10 cellular contexts compared by ENCODE assay signal in the genomic region with DNA sequence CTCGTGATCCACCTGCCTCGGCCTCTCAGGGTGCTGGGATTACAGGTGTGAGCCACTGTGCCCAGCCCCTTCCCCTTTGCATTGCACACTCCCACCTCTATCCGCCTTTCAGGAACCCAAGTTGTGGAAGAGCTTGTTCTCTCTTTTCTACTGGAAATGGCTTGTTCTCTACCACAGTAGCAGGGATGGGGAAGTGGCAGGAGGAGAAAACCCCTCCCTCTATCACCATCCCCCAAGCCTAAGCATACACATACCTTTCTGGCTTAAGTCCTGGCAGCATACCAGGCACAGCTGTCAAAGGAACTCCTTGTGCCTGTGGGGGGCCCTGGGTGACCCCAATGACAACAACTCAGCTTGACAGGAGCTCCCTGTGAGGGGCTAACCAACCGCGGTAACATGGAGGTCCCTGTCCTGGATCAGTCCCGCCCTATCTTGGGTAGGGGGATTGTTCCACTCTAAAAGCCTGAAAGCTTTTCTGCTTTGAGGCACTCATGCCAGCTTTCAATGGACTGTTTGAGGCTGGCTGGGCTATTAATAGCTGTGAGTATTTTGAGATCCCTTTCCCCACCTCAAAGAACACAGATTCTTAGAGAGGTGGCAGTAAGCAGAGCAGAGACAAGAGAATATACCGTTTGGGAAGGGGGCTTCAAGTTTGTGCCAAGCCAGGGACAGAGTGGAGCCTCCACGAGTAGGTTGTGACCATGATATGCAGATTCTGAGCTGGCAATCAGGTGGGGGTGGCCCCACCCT. TPM values are rescaled to one million over a fixed set of nuclear protein-coding genes. Genes with fewer than 3 reads are reported as not detected.
A peak's percentile ranks its signal among the peaks of the same experiment; 100 is the strongest.
DNase-seq lines count a peak whose midpoint lies in the region; ATAC-seq and TF ChIP-seq lines count a peak whose summit lies in the region.
"Had no signal": no experiment of that assay in that cellular context is flagged by ENCODE, and none has a peak within 500 bp of the region (broad histone marks: within the 10 kb centered on the region; RNA-seq: fewer than 3 reads in every experiment).

No MANE protein-coding gene starts in this region.

- H4K91ac ChIP-seq in mesenchymal stem cell (ENCODE audit: low read length) = peak overlapping the region; percentile 28

- no peaks in the 10 kb centered on the region for H3K9me3 Mint-ChIP-seq in activated naive CD4-positive, alpha-beta T cell treated with anti-CD3 and anti-CD28 coated beads, Interleukin-2, amount 10 ng/mL, durations not matched to agents 7 days and 5 days
- H3K9me3 Mint-ChIP-seq in activated naive CD8-positive, alpha-beta T cell treated with anti-CD3 and anti-CD28 coated beads, Interleukin-2, amount 10 ng/mL, durations not matched to agents 7 days and 5 days = no peaks in the 10 kb centered on the region

- H3K14ac ChIP-seq in mesenchymal stem cell (ENCODE audit: low read length in 2 of 2) = no peak overlapping the region

- no peak overlapping the region for H2AFZ ChIP-seq in mesenchymal stem cell (ENCODE audit: low read depth, low read length)

- DNase-seq in activated naive CD4-positive, alpha-beta T cell treated with anti-CD3 and anti-CD28 coated beads, Interleukin-2, amount 10 ng/mL, durations not matched to agents 7 days and 5 days = no peak
- DNase-seq in activated naive CD4-positive, alpha-beta T cell (lab: John Stamatoyannopoulos, UW) = no peak
- no peak for DNase-seq in activated naive CD8-positive, alpha-beta T cell treated with anti-CD3 and anti-CD28 coated beads, Interleukin-2, amount 10 ng/mL, durations not matched to agents 7 days and 5 days
- DNase-seq in mesenchymal stem cell = no peak
- no peak for DNase-seq in testis
- DNase-seq in stimulated activated CD4-positive, alpha-beta T cell treated with anti-CD3 and anti-CD28 coated beads, Interleukin-1b, Interleukin-23, amount 100 ng/mL, for 48 hours = no peak
- no peak for DNase-seq in mesenteric fat pad (ENCODE audit: low spot score)
- DNase-seq: AML-193, NCI-H748 treated with DMSO at 0.1 percent for 48 hours had no signal

- no peak overlapping the region for H3K4me2 ChIP-seq in mesenchymal stem cell (ENCODE audit: low read length, poor library complexity, severe bottlenecking)

- H3K36me3 ChIP-seq in mesenchymal stem cell (ENCODE audit: control insufficient read depth in 1 of 2, insufficient read depth in 2 of 2, low read depth in 1 of 2, low read length in 2 of 2) (peaks cover 55 to 60% of the 10 kb centered on the region in 2 experiments), testis (ENCODE audit: low read depth, missing control alignments) (no peaks in the 10 kb centered on the region)

- H3K4me3 ChIP-seq in mesenchymal stem cell (ENCODE audit: insufficient read depth in 1 of 2, low read depth in 1 of 2, low read length in 2 of 2) = peak overlapping the region in 1 of 2 experiments; percentile 58
- no peak overlapping the region for H3K4me3 ChIP-seq in testis

- H3K4ac ChIP-seq in mesenchymal stem cell (ENCODE audit: low read depth in 1 of 2, low read length in 2 of 2) = no peak overlapping the region

- peak overlapping the region in 1 of 2 experiments; percentile 23 for H3K23ac ChIP-seq in mesenchymal stem cell (ENCODE audit: low read length in 2 of 2)

- H3K27ac ChIP-seq in mesenchymal stem cell (ENCODE audit: low read length, poor library complexity, severe bottlenecking) = no peak overlapping the region
- H3K27ac ChIP-seq in testis = peak overlapping the region; percentile 3 to 21

- POLR2A ChIA-PET in activated naive CD8-positive, alpha-beta T cell treated with anti-CD3 and anti-CD28 coated beads, Interleukin-2, amount 10 ng/mL, durations not matched to agents 7 days and 5 days (lab: Charles Lee) = interaction anchor here (1.0 kb wide), 1 partner anchor 37 kb away, joined by 5 read pairs; the partner anchor contains the start of gene PEX6

- H3K9me3 ChIP-seq in mesenchymal stem cell (ENCODE audit: control insufficient read depth, low read length) (no peaks in the 10 kb centered on the region), testis (no peaks in the 10 kb centered on the region)

- no peak for ATAC-seq in activated naive CD8-positive, alpha-beta T cell treated with anti-CD3 and anti-CD28 coated beads, Interleukin-2, amount 10 ng/mL, durations not matched to agents 7 days and 5 days (ENCODE audit: low read depth)
- ATAC-seq in GM18909 (IDR thresholded peaks at IDR 0.05; ENCODE audit: poor library complexity, unreplicated experiment) = no peak

- CTCF ChIA-PET in activated naive CD4-positive, alpha-beta T cell treated with anti-CD3 and anti-CD28 coated beads, Interleukin-2, amount 10 ng/mL, durations not matched to agents 7 days and 5 days (lab: Charles Lee) = interaction anchor here (1.2 to 1.6 kb wide), 3 partner anchors 128 to 491 kb away, joined by 3 read pairs; partner anchors contain the start of gene DNPH1

- peak overlapping the region; percentile 39 for H3K4me3 Mint-ChIP-seq in activated naive CD4-positive, alpha-beta T cell treated with anti-CD3 and anti-CD28 coated beads, Interleukin-2, amount 10 ng/mL, durations not matched to agents 7 days and 5 days
- peak overlapping the region; percentile 25 for H3K4me3 Mint-ChIP-seq in activated naive CD8-positive, alpha-beta T cell treated with anti-CD3 and anti-CD28 coated beads, Interleukin-2, amount 10 ng/mL, durations not matched to agents 7 days and 5 days

- intact Hi-C loops in testis (cut with DNase I; ENCODE audit: low total_unique reads) = no loop called here

- H2BK5ac ChIP-seq in mesenchymal stem cell (ENCODE audit: low read depth, low read length, poor library complexity, severe bottlenecking) = no peak overlapping the region

- H2BK15ac ChIP-seq in mesenchymal stem cell (ENCODE audit: low read depth, poor library complexity, severe bottlenecking) = no peak overlapping the region

- peaks cover 59% of the 10 kb centered on the region for H3K4me1 Mint-ChIP-seq in activated naive CD4-positive, alpha-beta T cell treated with anti-CD3 and anti-CD28 coated beads, Interleukin-2, amount 10 ng/mL, durations not matched to agents 7 days and 5 days
- H3K4me1 Mint-ChIP-seq in activated naive CD8-positive, alpha-beta T cell treated with anti-CD3 and anti-CD28 coated beads, Interleukin-2, amount 10 ng/mL, durations not matched to agents 7 days and 5 days = peaks cover 45% of the 10 kb centered on the region

- peak overlapping the region; percentile 60 for H3K9ac ChIP-seq in mesenchymal stem cell (ENCODE audit: low read length)

- no peak for TF ChIP-seq POLR2A in testis (IDR thresholded peaks at IDR 0.05)

- no peak overlapping the region for H2AK5ac ChIP-seq in mesenchymal stem cell (ENCODE audit: low read length, severe bottlenecking)

- no peak overlapping the region for H3K27ac Mint-ChIP-seq in activated naive CD4-positive, alpha-beta T cell treated with anti-CD3 and anti-CD28 coated beads, Interleukin-2, amount 10 ng/mL, durations not matched to agents 7 days and 5 days
- H3K27ac Mint-ChIP-seq in activated naive CD8-positive, alpha-beta T cell treated with anti-CD3 and anti-CD28 coated beads, Interleukin-2, amount 10 ng/mL, durations not matched to agents 7 days and 5 days = no peak overlapping the region

- H3K18ac ChIP-seq in mesenchymal stem cell (ENCODE audit: low read depth in 1 of 2, low read length in 2 of 2) = no peak overlapping the region

- no peaks in the 10 kb centered on the region for H3K27me3 ChIP-seq in mesenchymal stem cell (ENCODE audit: control insufficient read depth in 1 of 2, insufficient read depth in 1 of 2, low read length in 2 of 2)
- H3K27me3 ChIP-seq in testis = no peaks in the 10 kb centered on the region

- peaks cover 44% of the 10 kb centered on the region for H3K36me3 Mint-ChIP-seq in activated naive CD4-positive, alpha-beta T cell treated with anti-CD3 and anti-CD28 coated beads, Interleukin-2, amount 10 ng/mL, durations not matched to agents 7 days and 5 days
- peaks cover 32% of the 10 kb centered on the region for H3K36me3 Mint-ChIP-seq in activated naive CD8-positive, alpha-beta T cell treated with anti-CD3 and anti-CD28 coated beads, Interleukin-2, amount 10 ng/mL, durations not matched to agents 7 days and 5 days

- peaks cover 38% of the 10 kb centered on the region for H3K4me1 ChIP-seq in mesenchymal stem cell (ENCODE audit: control insufficient read depth, insufficient read depth, low read depth, low read length)
- peaks cover 37% of the 10 kb centered on the region for H3K4me1 ChIP-seq in testis

- no peak for TF ChIP-seq CTCF in testis (IDR thresholded peaks at IDR 0.05)

- H3K27me3 Mint-ChIP-seq in activated naive CD4-positive, alpha-beta T cell treated with anti-CD3 and anti-CD28 coated beads, Interleukin-2, amount 10 ng/mL, durations not matched to agents 7 days and 5 days = no peaks in the 10 kb centered on the region
- H3K27me3 Mint-ChIP-seq in activated naive CD8-positive, alpha-beta T cell treated with anti-CD3 and anti-CD28 coated beads, Interleukin-2, amount 10 ng/mL, durations not matched to agents 7 days and 5 days = no peaks in the 10 kb centered on the region

- H3K79me1 ChIP-seq in mesenchymal stem cell (replicated peaks; ENCODE audit: low read length, poor library complexity, severe bottlenecking) = peaks cover 29% of the 10 kb centered on the region

- WGBS in mesenchymal stem cell = 90% methylated on average over 7 of the region's 8 CpGs
- WGBS in testis, 2 donors = 63 to 64% methylated on average over 5 to 8 of the region's 8 CpGs

- no peak overlapping the region for H2BK12ac ChIP-seq in mesenchymal stem cell (ENCODE audit: low read length in 2 of 2)

- no peak overlapping the region for H2BK120ac ChIP-seq in mesenchymal stem cell (ENCODE audit: low read depth, low read length)

- H4K8ac ChIP-seq in mesenchymal stem cell (ENCODE audit: low read length) = no peak overlapping the region

RNA-seq across cellular contexts. Expression of gene KLHDC3, which starts 2.3 kb away (rescaled TPM):
- total RNA-seq in activated naive CD8-positive, alpha-beta T cell treated with anti-CD3 and anti-CD28 coated beads, Interleukin-2, amount 10 ng/mL, durations not matched to agents 7 days and 5 days = 10 to 100 TPM; 69.4 to 69.9 TPM
- polyA plus RNA-seq in mesenchymal stem cell (2013, experiment 1 of 2) = 51.3 TPM
- 51.0 TPM for polyA plus RNA-seq in mesenchymal stem cell (2013, experiment 2 of 2)
- total RNA-seq in testis = 100 to 1,000 TPM; 207 to 210 TPM
- polyA plus RNA-seq in testis (ENCODE audit: insufficient read depth, low read depth, low replicate concordance) = 422 TPM
- total RNA-seq in mesenteric fat pad = 71.6 TPM

RNA-seq across cellular contexts. Expression of gene MEA1, which starts 2.6 kb away (rescaled TPM):
- 10 to 100 TPM; 61.2 to 70.1 TPM for total RNA-seq in activated naive CD8-positive, alpha-beta T cell treated with anti-CD3 and anti-CD28 coated beads, Interleukin-2, amount 10 ng/mL, durations not matched to agents 7 days and 5 days
- polyA plus RNA-seq in mesenchymal stem cell (2013, experiment 1 of 2) = 84.9 TPM
- 88.1 TPM for polyA plus RNA-seq in mesenchymal stem cell (2013, experiment 2 of 2)
- total RNA-seq in testis = 100 to 1,000 TPM; 132 to 175 TPM
- 522 TPM for polyA plus RNA-seq in testis (ENCODE audit: insufficient read depth, low read depth, low replicate concordance)
- total RNA-seq in mesenteric fat pad = 46.1 TPM

RNA-seq across cellular contexts. Expression of gene RRP36, which starts 5.1 kb away (rescaled TPM):
- total RNA-seq in activated naive CD8-positive, alpha-beta T cell treated with anti-CD3 and anti-CD28 coated beads, Interleukin-2, amount 10 ng/mL, durations not matched to agents 7 days and 5 days = 10 to 100 TPM; 63.8 to 65.6 TPM
- polyA plus RNA-seq in mesenchymal stem cell (2013, experiment 1 of 2) = 117 TPM
- polyA plus RNA-seq in mesenchymal stem cell (2013, experiment 2 of 2) = 116 TPM
- total RNA-seq in testis (10 to 100 TPM; 34.2 to 49.5 TPM), mesenteric fat pad (51.9 TPM)
- polyA plus RNA-seq in testis (ENCODE audit: insufficient read depth, low read depth, low replicate concordance) = 39.9 TPM

RNA-seq across cellular contexts. Expression of gene PPP2R5D, which starts 32.0 kb away (rescaled TPM):
- 10 to 100 TPM; 54.7 to 58.8 TPM for total RNA-seq in activated naive CD8-positive, alpha-beta T cell treated with anti-CD3 and anti-CD28 coated beads, Interleukin-2, amount 10 ng/mL, durations not matched to agents 7 days and 5 days
- polyA plus RNA-seq in mesenchymal stem cell (2013, experiment 1 of 2) = 41.7 TPM
- polyA plus RNA-seq in mesenchymal stem cell (2013, experiment 2 of 2) = 40.9 TPM
- total RNA-seq in testis (10 to 100 TPM; 73.4 to 74.5 TPM), mesenteric fat pad (27.8 TPM)
- polyA plus RNA-seq in testis (ENCODE audit: insufficient read depth, low read depth, low replicate concordance) = 82.5 TPM

RNA-seq across cellular contexts. Expression of gene CUL7, which starts 37.3 kb away (rescaled TPM):
- total RNA-seq in activated naive CD8-positive, alpha-beta T cell treated with anti-CD3 and anti-CD28 coated beads, Interleukin-2, amount 10 ng/mL, durations not matched to agents 7 days and 5 days = 10 to 100 TPM; 10.2 to 12.7 TPM
- polyA plus RNA-seq in mesenchymal stem cell (2013, experiment 1 of 2) = 20.3 TPM
- polyA plus RNA-seq in mesenchymal stem cell (2013, experiment 2 of 2) = 19.0 TPM
- total RNA-seq in testis (10 to 100 TPM; 23.9 to 31.5 TPM), mesenteric fat pad (13.7 TPM)
- 16.6 TPM for polyA plus RNA-seq in testis (ENCODE audit: insufficient read depth, low read depth, low replicate concordance)
